In the genomic region with DNA sequence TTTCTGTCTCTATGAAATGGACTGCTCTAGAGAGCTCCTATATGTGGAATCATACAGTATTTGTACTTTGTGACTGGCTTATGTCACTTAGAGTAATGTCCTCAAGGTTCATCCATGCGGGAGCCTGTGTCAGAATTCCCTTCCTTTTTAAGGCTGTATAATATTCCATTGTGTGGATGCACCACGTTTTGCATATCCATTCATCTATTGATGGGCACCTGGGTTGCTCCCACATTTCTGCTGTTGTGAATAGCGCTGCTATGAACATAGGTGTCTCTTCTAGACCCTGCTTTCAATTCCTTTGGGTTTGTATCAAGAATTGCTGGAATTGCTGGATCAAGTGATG, we compare ENCODE assay signal across 8 cellular contexts.
"Had no signal": no experiment of that assay in that cellular context is flagged by ENCODE, and none has a peak within 500 bp of the region (broad histone marks: within the 10 kb centered on the region; RNA-seq: fewer than 3 reads in every experiment).

No MANE protein-coding gene starts in this region.

- FAIRE-seq: HepG2 had no signal

- H3K4me2 ChIP-seq: KMS-11 had no signal

- ATAC-seq: HepG2 had no signal

- H3K27ac ChIP-seq: HL-60, KMS-11 had no signal

- H3K9ac ChIP-seq: KMS-11 had no signal

- DNase-seq: IMR-90, Karpas-422, Kasumi-1, KBM-7, KG1 had no signal
